Comparison of ENCODE assay signal across 8 cellular contexts in genomic region chr5:179679014-179679674, GRCh38. TPM values are rescaled to one million over a fixed set of nuclear protein-coding genes. Genes with fewer than 3 reads are reported as not detected.
DNase-seq lines count a peak whose midpoint lies in the region; ATAC-seq and TF ChIP-seq lines count a peak whose summit lies in the region.

No MANE protein-coding gene starts in this region.

- H3K9me3 Mint-ChIP-seq in IgD-negative memory B cell = no peaks in the 10 kb centered on the region

- no peaks in the 10 kb centered on the region for H3K27me3 Mint-ChIP-seq in IgD-negative memory B cell

- peak overlapping the region; percentile 93 to 99 (median 97) for H3K4me3 Mint-ChIP-seq in IgD-negative memory B cell

- peaks cover 1% of the 10 kb centered on the region for H3K36me3 Mint-ChIP-seq in IgD-negative memory B cell

- peak; percentile 27 for TF ChIP-seq CTCF in AG09319 (IDR thresholded peaks at IDR 0.05; ENCODE audit: low read depth, low read length)

- DNase-seq in AG09319 (ENCODE audit: extremely low read depth, low read depth) (no peak), cerebellar cortex (ENCODE audit: low spot score) (peak; percentile 54), left kidney (ENCODE audit: low read depth, low spot score) (peak; percentile 96), GM19240 (ENCODE audit: insufficient read length, low spot score) (no peak)
- DNase-seq in activated CD4-positive, CD25-positive, alpha-beta regulatory T cell (lab: John Stamatoyannopoulos, UW) = peak; percentile 36 to 49 (median 42)
- DNase-seq in stimulated activated CD4-positive, alpha-beta T cell treated with anti-CD3 and anti-CD28 coated beads, Interleukin-2, amount 100 ng/mL, for 24 hours = peak; percentile 69 to 76

- H3K27ac Mint-ChIP-seq in IgD-negative memory B cell = peak overlapping the region; percentile 89 to 96 (median 91)

- peak; percentile 52 for ATAC-seq in GM19455 (IDR thresholded peaks at IDR 0.05; ENCODE audit: unreplicated experiment)

- peaks cover 11 to 19% (median 14%) of the 10 kb centered on the region in 3 donors for H3K4me1 Mint-ChIP-seq in IgD-negative memory B cell

RNA-seq across cellular contexts. Expression of gene CBY3, which starts 1.7 kb away (rescaled TPM):
- polyA plus RNA-seq in IgD-negative memory B cell = 0.64 TPM

RNA-seq across cellular contexts. Expression of gene CANX, which starts 19.6 kb away (rescaled TPM):
- polyA plus RNA-seq in IgD-negative memory B cell = 147 TPM

RNA-seq across cellular contexts. Expression of gene MAML1, which starts 53.5 kb away (rescaled TPM):
- 4.7 TPM for polyA plus RNA-seq in IgD-negative memory B cell

RNA-seq across cellular contexts. Expression of gene HNRNPH1, which starts 55.7 kb away (rescaled TPM):
- polyA plus RNA-seq in IgD-negative memory B cell = 116 TPM

Comparison
In these comparisons a context has a peak if more than half of its experiments do, and no peak if none do; other contexts are left out.
1. DNase-seq: peak in activated CD4-positive, CD25-positive, alpha-beta regulatory T cell (4 of 4), cerebellar cortex (single experiment), left kidney (single experiment) and stimulated activated CD4-positive, alpha-beta T cell treated with anti-CD3 and anti-CD28 coated beads, Interleukin-2, amount 100 ng/mL, for 24 hours (2 of 2); none in AG09319 (single experiment) and GM19240 (single experiment).